In genomic region chr6:125584468-125584939, GRCh38 we compare ENCODE assay signal across 9 cellular contexts.
A peak's percentile ranks its signal among the peaks of the same experiment; 100 is the strongest.
DNase-seq lines count a peak whose midpoint lies in the region; ATAC-seq and TF ChIP-seq lines count a peak whose summit lies in the region.
"Had no signal": no experiment of that assay in that cellular context is flagged by ENCODE, and none has a peak within 500 bp of the region (broad histone marks: within the 10 kb centered on the region; RNA-seq: fewer than 3 reads in every experiment).

No MANE protein-coding gene starts in this region.

- H3K79me1 ChIP-seq in trophoblast cell (ENCODE audit: low read length), result peaks cover 15% of the 10 kb centered on the region

- peak overlapping the region; percentile 51 for H3K4me3 Mint-ChIP-seq in glutamatergic neuron (ENCODE audit: unreplicated experiment)
- H3K4me3 Mint-ChIP-seq: T-helper 1 cell treated with Interleukin-12 subunit alpha and Interleukin-12 subunit beta and Interleukin-4 antibody, amounts not matched to agents 30 μg/mL and 1 μg/mL, for 36 hours had no signal

- H3K23ac ChIP-seq in trophoblast cell (ENCODE audit: low read length), result no peak overlapping the region

- peaks cover 8% of the 10 kb centered on the region for H3K9me3 Mint-ChIP-seq in glutamatergic neuron (ENCODE audit: unreplicated experiment)
- H3K9me3 Mint-ChIP-seq: T-helper 1 cell treated with Interleukin-12 subunit alpha and Interleukin-12 subunit beta and Interleukin-4 antibody, amounts not matched to agents 30 μg/mL and 1 μg/mL, for 36 hours had no signal

- H2AFZ ChIP-seq in trophoblast cell (ENCODE audit: insufficient read depth, low read length, poor library complexity), result no peak overlapping the region

- TF ChIP-seq CTCF in glutamatergic neuron (IDR thresholded peaks at IDR 0.05; ENCODE audit: partially characterized antibody, unreplicated experiment), result no peak
- TF ChIP-seq CTCF in esophagus muscularis mucosa (IDR thresholded peaks at IDR 0.05), result no peak
- no peak for TF ChIP-seq CTCF in suprapubic skin (IDR thresholded peaks at IDR 0.05)

- H3K4me3 ChIP-seq in SJCRH30 (no peak overlapping the region), trophoblast cell (ENCODE audit: low read depth, low read length) (no peak overlapping the region), esophagus muscularis mucosa (no peak overlapping the region), suprapubic skin (no peak overlapping the region)

- no peak overlapping the region for H3K4ac ChIP-seq in trophoblast cell (ENCODE audit: low read depth, low read length)

- no CpG with 5 or more reads among the region's 9 CpGs for WGBS in trophoblast cell (ENCODE audit: extremely low coverage, insufficient coverage, insufficient read length)
- WGBS in esophagus muscularis mucosa, result 64% methylated on average over 9 of the region's 9 CpGs
- 43% methylated on average over 9 of the region's 9 CpGs for WGBS in suprapubic skin

- H3K36me3 ChIP-seq in SJCRH30, result no peaks in the 10 kb centered on the region
- no peaks in the 10 kb centered on the region for H3K36me3 ChIP-seq in trophoblast cell (ENCODE audit: control insufficient read depth in 1 of 2, insufficient read depth in 2 of 2, low read length in 2 of 2)
- no peaks in the 10 kb centered on the region for H3K36me3 ChIP-seq in esophagus muscularis mucosa
- no peaks in the 10 kb centered on the region for H3K36me3 ChIP-seq in suprapubic skin

- H3K27ac Mint-ChIP-seq in glutamatergic neuron (ENCODE audit: unreplicated experiment), result peak overlapping the region; percentile 82
- H3K27ac Mint-ChIP-seq: T-helper 1 cell treated with Interleukin-12 subunit alpha and Interleukin-12 subunit beta and Interleukin-4 antibody, amounts not matched to agents 30 μg/mL and 1 μg/mL, for 36 hours had no signal

- no peak overlapping the region for H2BK12ac ChIP-seq in trophoblast cell (ENCODE audit: low read length)

- H3K4me1 Mint-ChIP-seq in glutamatergic neuron (ENCODE audit: low read depth, unreplicated experiment), result peaks cover 9% of the 10 kb centered on the region

- TF ChIP-seq EP300 in esophagus muscularis mucosa (IDR thresholded peaks at IDR 0.05) (no peak), suprapubic skin (IDR thresholded peaks at IDR 0.05) (no peak)

- no peak overlapping the region for H3K9ac ChIP-seq in trophoblast cell (ENCODE audit: low read length)

- no peak overlapping the region for H2BK5ac ChIP-seq in trophoblast cell (ENCODE audit: low read depth, low read length, poor library complexity)

- H3K27ac ChIP-seq in SJCRH30, result no peak overlapping the region
- H3K27ac ChIP-seq in trophoblast cell (ENCODE audit: low read depth, low read length), result peak overlapping the region; percentile 87
- no peak overlapping the region for H3K27ac ChIP-seq in esophagus muscularis mucosa (replicated peaks in 1 of 4)
- H3K27ac ChIP-seq in suprapubic skin, result no peak overlapping the region

- no peak for ATAC-seq in HG02763 (IDR thresholded peaks at IDR 0.05; ENCODE audit: unreplicated experiment)

- H4K8ac ChIP-seq in trophoblast cell (ENCODE audit: low read depth, low read length), result no peak overlapping the region

- H3K18ac ChIP-seq in trophoblast cell (ENCODE audit: low read length), result no peak overlapping the region

- peak overlapping the region; percentile 4 for H3K4me2 ChIP-seq in trophoblast cell (ENCODE audit: low read length)

- DNase-seq in HCEC 1CT (peak; percentile 1), SJCRH30 (peak; percentile 51), glutamatergic neuron (peak; percentile 65), trophoblast cell (peak; percentile 50 to 54), esophagus muscularis mucosa (ENCODE audit: extremely low spot score) (no peak), suprapubic skin (ENCODE audit: low spot score in 2 of 2) (no peak), AG08395 (ENCODE audit: low spot score) (no peak)

- H3K4me1 ChIP-seq in SJCRH30, result peaks cover 3% of the 10 kb centered on the region; the same call in 1 of the 2 replicates
- H3K4me1 ChIP-seq in trophoblast cell (ENCODE audit: control insufficient read depth in 1 of 2, insufficient read depth in 2 of 2, low read length in 2 of 2), result peaks cover 13 to 15% of the 10 kb centered on the region in 2 experiments
- H3K4me1 ChIP-seq in esophagus muscularis mucosa, result peaks cover 0 to 4% (median 0%) of the 10 kb centered on the region in 4 donors
- H3K4me1 ChIP-seq in suprapubic skin, result no peaks in the 10 kb centered on the region

- H3K9me3 ChIP-seq in SJCRH30 (replicated peaks) (no peaks in the 10 kb centered on the region), trophoblast cell (ENCODE audit: insufficient read depth, low read depth, low read length) (peaks cover 2% of the 10 kb centered on the region), esophagus muscularis mucosa (no peaks in the 10 kb centered on the region), suprapubic skin (no peaks in the 10 kb centered on the region)

- no peaks in the 10 kb centered on the region for H3K36me3 Mint-ChIP-seq in glutamatergic neuron (ENCODE audit: unreplicated experiment)

- peak overlapping the region; percentile 95 for H4K91ac ChIP-seq in trophoblast cell (ENCODE audit: low read depth, low read length)

- peaks cover 3% of the 10 kb centered on the region for H3K27me3 Mint-ChIP-seq in glutamatergic neuron (ENCODE audit: unreplicated experiment)

- no peak overlapping the region for H2AK5ac ChIP-seq in trophoblast cell (ENCODE audit: low read length)

- peak overlapping the region; percentile 64 for H3K14ac ChIP-seq in trophoblast cell (ENCODE audit: low read length)

- no peaks in the 10 kb centered on the region for H3K79me2 ChIP-seq in trophoblast cell (ENCODE audit: control insufficient read depth, insufficient read depth, low read length, poor library complexity)

- H3K27me3 ChIP-seq in SJCRH30 (no peaks in the 10 kb centered on the region), trophoblast cell (ENCODE audit: insufficient read depth, low read length) (no peaks in the 10 kb centered on the region), esophagus muscularis mucosa (peaks cover 0 to 7% (median 0%) of the 10 kb centered on the region in 4 donors), suprapubic skin (peaks cover 3% of the 10 kb centered on the region)

- TF ChIP-seq POLR2A in esophagus muscularis mucosa (IDR thresholded peaks at IDR 0.05; ENCODE audit: low read depth), result no peak
- TF ChIP-seq POLR2A in suprapubic skin (IDR thresholded peaks at IDR 0.05), result no peak

- H4K12ac ChIP-seq in trophoblast cell (ENCODE audit: low read depth, low read length), result no peak overlapping the region

- H2BK120ac ChIP-seq in trophoblast cell (ENCODE audit: insufficient read depth, low read length, poor library complexity), result peak overlapping the region; percentile 44

- intact Hi-C loops in esophagus muscularis mucosa (cut with DNase I), result no loop called here

Comparison
In these comparisons a context has a peak if more than half of its experiments do, and no peak if none do; other contexts are left out.
1. DNase-seq: peak in HCEC 1CT (single experiment), SJCRH30 (2 of 2), glutamatergic neuron (single experiment) and trophoblast cell (2 of 2); none in esophagus muscularis mucosa (single experiment), suprapubic skin (0 of 2) and AG08395 (single experiment).